In genomic region chr1:154607748-154608521, GRCh38 we compare ENCODE assay signal across 8 cellular contexts. TPM values are rescaled to one million over a fixed set of nuclear protein-coding genes. Genes with fewer than 3 reads are reported as not detected.
DNase-seq lines count a peak whose midpoint lies in the region; ATAC-seq and TF ChIP-seq lines count a peak whose summit lies in the region.

A gene with protein sequence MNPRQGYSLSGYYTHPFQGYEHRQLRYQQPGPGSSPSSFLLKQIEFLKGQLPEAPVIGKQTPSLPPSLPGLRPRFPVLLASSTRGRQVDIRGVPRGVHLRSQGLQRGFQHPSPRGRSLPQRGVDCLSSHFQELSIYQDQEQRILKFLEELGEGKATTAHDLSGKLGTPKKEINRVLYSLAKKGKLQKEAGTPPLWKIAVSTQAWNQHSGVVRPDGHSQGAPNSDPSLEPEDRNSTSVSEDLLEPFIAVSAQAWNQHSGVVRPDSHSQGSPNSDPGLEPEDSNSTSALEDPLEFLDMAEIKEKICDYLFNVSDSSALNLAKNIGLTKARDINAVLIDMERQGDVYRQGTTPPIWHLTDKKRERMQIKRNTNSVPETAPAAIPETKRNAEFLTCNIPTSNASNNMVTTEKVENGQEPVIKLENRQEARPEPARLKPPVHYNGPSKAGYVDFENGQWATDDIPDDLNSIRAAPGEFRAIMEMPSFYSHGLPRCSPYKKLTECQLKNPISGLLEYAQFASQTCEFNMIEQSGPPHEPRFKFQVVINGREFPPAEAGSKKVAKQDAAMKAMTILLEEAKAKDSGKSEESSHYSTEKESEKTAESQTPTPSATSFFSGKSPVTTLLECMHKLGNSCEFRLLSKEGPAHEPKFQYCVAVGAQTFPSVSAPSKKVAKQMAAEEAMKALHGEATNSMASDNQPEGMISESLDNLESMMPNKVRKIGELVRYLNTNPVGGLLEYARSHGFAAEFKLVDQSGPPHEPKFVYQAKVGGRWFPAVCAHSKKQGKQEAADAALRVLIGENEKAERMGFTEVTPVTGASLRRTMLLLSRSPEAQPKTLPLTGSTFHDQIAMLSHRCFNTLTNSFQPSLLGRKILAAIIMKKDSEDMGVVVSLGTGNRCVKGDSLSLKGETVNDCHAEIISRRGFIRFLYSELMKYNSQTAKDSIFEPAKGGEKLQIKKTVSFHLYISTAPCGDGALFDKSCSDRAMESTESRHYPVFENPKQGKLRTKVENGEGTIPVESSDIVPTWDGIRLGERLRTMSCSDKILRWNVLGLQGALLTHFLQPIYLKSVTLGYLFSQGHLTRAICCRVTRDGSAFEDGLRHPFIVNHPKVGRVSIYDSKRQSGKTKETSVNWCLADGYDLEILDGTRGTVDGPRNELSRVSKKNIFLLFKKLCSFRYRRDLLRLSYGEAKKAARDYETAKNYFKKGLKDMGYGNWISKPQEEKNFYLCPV (minus strand): TSS chr1:154608186. CDS start chr1:154608006, 180 bp downstream.

- ATAC-seq in HG02610 (IDR thresholded peaks at IDR 0.05; ENCODE audit: unreplicated experiment) (peak; percentile 65), left cardiac atrium (peak; percentile 95 to 96)

- no peaks in the 10 kb centered on the region for H3K9me3 ChIP-seq in adrenal gland (replicated peaks in 1 of 3)
- H3K9me3 ChIP-seq in prostate gland = no peaks in the 10 kb centered on the region

- H3K27me3 ChIP-seq in adrenal gland (no peaks in the 10 kb centered on the region), prostate gland (replicated peaks; ENCODE audit: insufficient read depth) (no peaks in the 10 kb centered on the region)

- TF ChIP-seq CTCF in adrenal gland (IDR thresholded peaks at IDR 0.05) (no peak), prostate gland (IDR thresholded peaks at IDR 0.05) (peak in 2 of 4 experiments; percentile 3 to 6)

- intact Hi-C loops in T-helper 1 cell treated with Interleukin-12 subunit alpha and Interleukin-12 subunit beta and Interleukin-4 antibody, amounts not matched to agents 30 ng/mL and 1 ng/mL, for 36 hours (cut with micrococcal nuclease) = loop anchor here (1.0 to 5.0 kb wide), 11 partner anchors 20 to 454 kb away; partner anchors contain the start of genes EFNA4, HAX1, PMVK and UBAP2L
- intact Hi-C loops in adrenal gland (cut with DNase I) = no loop called here
- intact Hi-C loops in left cardiac atrium (cut with DNase I) = no loop called here
- intact Hi-C loops in prostate gland (cut with DNase I) = loop anchor here (2.0 kb wide), 1 partner anchor 19 kb away; no protein-coding TSS in a partner anchor

- H3K4me3 ChIP-seq in GM08714 (ENCODE audit: low read length) (peak within 1 kb of the TSS; percentile 90), adrenal gland (peak within 1 kb of the TSS; percentile 24 to 99 (median 92)), prostate gland (peak within 1 kb of the TSS; percentile 89 to 99)

- H3K27ac ChIP-seq in adrenal gland = peak within 1 kb of the TSS; percentile 82 to 99 (median 98)
- peak within 1 kb of the TSS; percentile 93 to 97 for H3K27ac ChIP-seq in prostate gland

- TF ChIP-seq POLR2A in adrenal gland (IDR thresholded peaks at IDR 0.05) (peak; percentile 35 to 56), prostate gland (IDR thresholded peaks at IDR 0.05) (peak; percentile 54)

- DNase-seq in NCI-H1105 (lab: John Stamatoyannopoulos, UW) (peak; percentile 84), adrenal gland (peak; percentile 90 to 97 (median 95)), left cardiac atrium (peak; percentile 94), prostate gland (ENCODE audit: low spot score) (peak; percentile 91), ureter (ENCODE audit: low spot score) (peak; percentile 94)

- no peaks in the 10 kb centered on the region for H3K36me3 ChIP-seq in adrenal gland (replicated peaks in 1 of 2)
- no peaks in the 10 kb centered on the region for H3K36me3 ChIP-seq in prostate gland

- H3K4me1 ChIP-seq in adrenal gland (replicated peaks in 1 of 2) = peaks cover 22 to 48% of the 10 kb centered on the region in 2 donors
- peaks cover 4% of the 10 kb centered on the region for H3K4me1 ChIP-seq in prostate gland (replicated peaks)

- 0 to 1% (median 1%) methylated on average over 22 to 61 of the region's 61 CpGs for WGBS in adrenal gland, 4 donors
- WGBS in prostate gland = under 1% methylated on average over 60 of the region's 61 CpGs

RNA-seq across cellular contexts. Expression of the gene that starts here (rescaled TPM):
- 429 and 444 TPM in 2 replicates for total RNA-seq in T-helper 1 cell treated with Interleukin-12 subunit alpha and Interleukin-12 subunit beta and Interleukin-4 antibody, amounts not matched to agents 30 ng/mL and 1 ng/mL, for 36 hours
- 100 to 1,000 TPM; 100 to 160 (median 127) TPM for total RNA-seq in adrenal gland
- 100 to 1,000 TPM in 1 of 3 donors, 10 to 100 TPM in 2; 18.5 to 123 (median 30.0) TPM for polyA plus RNA-seq in adrenal gland
- 10 to 100 TPM; 70.1 to 80.1 TPM for total RNA-seq in left cardiac atrium
- 100 to 1,000 TPM in 1 of 2 donors, 10 to 100 TPM in 1; 98.1 to 181 TPM for total RNA-seq in prostate gland
- total RNA-seq in ureter = 192 TPM

Comparison
In these comparisons a context has a peak if more than half of its experiments do, and no peak if none do; other contexts are left out.
1. Peak in every context shown above with its lines: DNase-seq, ATAC-seq, H3K4me3 ChIP-seq and H3K27ac ChIP-seq.
2. intact Hi-C loops: an anchor here in T-helper 1 cell treated with Interleukin-12 subunit alpha and Interleukin-12 subunit beta and Interleukin-4 antibody, amounts not matched to agents 30 ng/mL and 1 ng/mL, for 36 hours (1.0 to 5.0 kb wide) and prostate gland (2.0 kb wide); none called in adrenal gland and left cardiac atrium.